ENCODE assay signal across 8 cellular contexts in the genomic region with DNA sequence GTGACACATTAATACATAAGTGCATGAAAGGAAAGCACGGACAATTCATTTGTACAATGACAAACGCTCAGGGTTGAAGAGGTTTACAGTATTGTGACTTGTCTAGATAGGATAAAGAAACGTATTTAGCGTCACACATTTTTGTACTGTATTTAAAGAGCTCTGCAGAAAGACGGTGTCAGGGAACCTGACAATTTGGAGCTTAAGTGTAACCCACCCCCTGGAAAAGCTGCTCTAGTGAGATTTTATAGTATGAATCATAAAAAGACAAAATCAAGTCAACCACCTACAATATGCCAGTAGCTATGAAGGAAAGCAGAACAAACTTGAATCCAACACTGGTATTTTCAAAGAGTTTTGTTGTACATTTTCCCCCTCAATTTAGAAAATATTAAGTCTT. TPM values are rescaled to one million over a fixed set of nuclear protein-coding genes. Genes with fewer than 3 reads are reported as not detected.
DNase-seq lines count a peak whose midpoint lies in the region; ATAC-seq and TF ChIP-seq lines count a peak whose summit lies in the region.

No MANE protein-coding gene starts in this region.

- H3K27ac Mint-ChIP-seq in CD4-positive, CD25-positive, alpha-beta regulatory T cell: peak overlapping the region in 2 of 3 donors; percentile 22 to 45
- H3K27ac Mint-ChIP-seq in natural killer cell treated with Interleukin-12 subunit alpha and Interleukin-12 subunit beta and Interleukin-15 and Interleukin-18, amount 100 ng/mL, for 72 hours: peak overlapping the region; percentile 53 to 100

- H3K9ac ChIP-seq in KMS-11: peak overlapping the region; percentile 100; the same call in 1 of the 2 replicates

- peaks cover 96% of the 10 kb centered on the region for H4K20me1 ChIP-seq in KMS-11 (ENCODE audit: insufficient read depth)

- no peak for DNase-seq in CD4-positive, CD25-positive, alpha-beta regulatory T cell
- DNase-seq in choroid plexus epithelial cell (ENCODE audit: low read depth) (no peak), NCI-H2227 (lab: John Stamatoyannopoulos, UW; ENCODE audit: unreplicated experiment) (no peak), NCI-H1436 (lab: John Stamatoyannopoulos, UW) (no peak)
- DNase-seq in natural killer cell treated with Interleukin-12 subunit alpha and Interleukin-12 subunit beta and Interleukin-15 and Interleukin-18, amount 100 ng/mL, for 72 hours (ENCODE audit: low spot score): no peak

- H3K4me1 ChIP-seq in CD4-positive, CD25-positive, alpha-beta regulatory T cell (ENCODE audit: control insufficient read depth, insufficient read depth, low read length, poor library complexity, severe bottlenecking): peaks cover 84% of the 10 kb centered on the region
- H3K4me1 ChIP-seq in KMS-11 (ENCODE audit: low read depth, poor library complexity, severe bottlenecking): peaks cover 74% of the 10 kb centered on the region

- H3K27ac ChIP-seq in CD4-positive, CD25-positive, alpha-beta regulatory T cell (ENCODE audit: insufficient read depth, low read length, poor library complexity, severe bottlenecking): peak overlapping the region; percentile 55
- H3K27ac ChIP-seq in KMS-11: peak overlapping the region; percentile 3; the same call in 1 of the 2 replicates

- H3K4me2 ChIP-seq in KMS-11: peak overlapping the region; percentile 88

- peak overlapping the region; percentile 81 to 100 (median 94) for H3K4me3 Mint-ChIP-seq in CD4-positive, CD25-positive, alpha-beta regulatory T cell
- peak overlapping the region; percentile 98 for H3K4me3 Mint-ChIP-seq in natural killer cell treated with Interleukin-12 subunit alpha and Interleukin-12 subunit beta and Interleukin-15 and Interleukin-18, amount 100 ng/mL, for 72 hours

- H3K36me3 ChIP-seq in CD4-positive, CD25-positive, alpha-beta regulatory T cell (ENCODE audit: control insufficient read depth, insufficient read depth, low read length): peaks cover 28% of the 10 kb centered on the region
- H3K36me3 ChIP-seq in KMS-11 (ENCODE audit: insufficient read depth): peaks cover 22% of the 10 kb centered on the region; the same call in 1 of the 2 replicates

- H3K4me3 ChIP-seq in CD4-positive, CD25-positive, alpha-beta regulatory T cell (ENCODE audit: low read depth, low read length): peak overlapping the region; percentile 97
- H3K4me3 ChIP-seq in KMS-11 (IDR thresholded peaks at IDR 0.05; ENCODE audit: insufficient read depth, low read depth, low read length) (no peak overlapping the region), choroid plexus epithelial cell (ENCODE audit: low read depth, low read length) (peak overlapping the region; percentile 18)

- no peaks in the 10 kb centered on the region for H3K27me3 ChIP-seq in CD4-positive, CD25-positive, alpha-beta regulatory T cell (ENCODE audit: control insufficient read depth, insufficient read depth, low read length)
- H3K27me3 ChIP-seq in KMS-11 (ENCODE audit: insufficient read depth, low read depth): no peaks in the 10 kb centered on the region

- TF ChIP-seq CTCF in KMS-11 (conservative IDR thresholded peaks at IDR 0.05; ENCODE audit: low read depth, low read length) (no peak), choroid plexus epithelial cell (conservative IDR thresholded peaks at IDR 0.05; ENCODE audit: low read depth, low read length) (no peak)

- H3K9me3 ChIP-seq in CD4-positive, CD25-positive, alpha-beta regulatory T cell (ENCODE audit: control insufficient read depth in 2 of 2, low read length in 2 of 2): no peaks in the 10 kb centered on the region

- peaks cover 47 to 87% (median 80%) of the 10 kb centered on the region in 4 donors for H3K4me1 Mint-ChIP-seq in CD4-positive, CD25-positive, alpha-beta regulatory T cell
- peaks cover 80 to 81% of the 10 kb centered on the region in 2 donors for H3K4me1 Mint-ChIP-seq in natural killer cell treated with Interleukin-12 subunit alpha and Interleukin-12 subunit beta and Interleukin-15 and Interleukin-18, amount 100 ng/mL, for 72 hours (ENCODE audit: low read depth in 2 of 2)

- H3K27me3 Mint-ChIP-seq in CD4-positive, CD25-positive, alpha-beta regulatory T cell: no peaks in the 10 kb centered on the region
- no peaks in the 10 kb centered on the region for H3K27me3 Mint-ChIP-seq in natural killer cell treated with Interleukin-12 subunit alpha and Interleukin-12 subunit beta and Interleukin-15 and Interleukin-18, amount 100 ng/mL, for 72 hours

- H3K79me2 ChIP-seq in KMS-11 (ENCODE audit: insufficient read depth, low read depth): peaks cover 100% of the 10 kb centered on the region

- ATAC-seq in CD4-positive, CD25-positive, alpha-beta regulatory T cell (ENCODE audit: low read depth in 2 of 2): no peak
- ATAC-seq in natural killer cell treated with Interleukin-12 subunit alpha and Interleukin-12 subunit beta and Interleukin-15 and Interleukin-18, amount 100 ng/mL, for 72 hours: no peak
- ATAC-seq in HG02970 (IDR thresholded peaks at IDR 0.05; ENCODE audit: low FRiP score, unreplicated experiment) (no peak), HG03520 (IDR thresholded peaks at IDR 0.05; ENCODE audit: unreplicated experiment) (no peak)

- no peaks in the 10 kb centered on the region for H3K9me3 Mint-ChIP-seq in CD4-positive, CD25-positive, alpha-beta regulatory T cell
- H3K9me3 Mint-ChIP-seq in natural killer cell treated with Interleukin-12 subunit alpha and Interleukin-12 subunit beta and Interleukin-15 and Interleukin-18, amount 100 ng/mL, for 72 hours: no peaks in the 10 kb centered on the region

- peaks cover 39% of the 10 kb centered on the region for H3K36me3 Mint-ChIP-seq in CD4-positive, CD25-positive, alpha-beta regulatory T cell
- peaks cover 73% of the 10 kb centered on the region for H3K36me3 Mint-ChIP-seq in natural killer cell treated with Interleukin-12 subunit alpha and Interleukin-12 subunit beta and Interleukin-15 and Interleukin-18, amount 100 ng/mL, for 72 hours

- H2AFZ ChIP-seq in KMS-11 (ENCODE audit: low read depth): no peak overlapping the region

RNA-seq across cellular contexts. Expression of gene TRA2B, which starts 5.6 kb away (rescaled TPM):
- total RNA-seq in CD4-positive, CD25-positive, alpha-beta regulatory T cell: 631 TPM
- 100 to 1,000 TPM; 187 to 233 (median 205) TPM for polyA plus RNA-seq in CD4-positive, CD25-positive, alpha-beta regulatory T cell
- 100 to 1,000 TPM; 266 to 286 TPM for total RNA-seq in natural killer cell treated with Interleukin-12 subunit alpha and Interleukin-12 subunit beta and Interleukin-15 and Interleukin-18, amount 100 ng/mL, for 72 hours
